In genomic region chr10:62162261-62162660, GRCh38 we compare ENCODE assay signal across 26 cellular contexts.
"Had no signal": no experiment of that assay in that cellular context is flagged by ENCODE, and none has a peak within 500 bp of the region (broad histone marks: within the 10 kb centered on the region; RNA-seq: fewer than 3 reads in every experiment).

No MANE protein-coding gene starts in this region.

- H3K4me3 ChIP-seq: left ventricle myocardium inferior, lung, pancreas, prostate gland, skin epidermis, stomach, thoracic aorta, tibial artery, uterus had no signal

- H3K9me3 Mint-ChIP-seq: immature natural killer cell; memory B cell; naive thymus-derived CD8-positive, alpha-beta T cell; nephron; neural crest cell; type B pancreatic cell had no signal

- H3K27me3 Mint-ChIP-seq: memory B cell; naive thymus-derived CD8-positive, alpha-beta T cell; stimulated activated naive B cell treated with anti-CD40 and anti-IgM and Interleukin-4, amounts not matched to agents 10 μg/mL and 1 μg/mL and 100 μg/mL, for 72 hours; type B pancreatic cell had no signal

- DNase-seq: hypothalamus; immature natural killer cell; left ventricle myocardium inferior; naive thymus-derived CD8-positive, alpha-beta T cell; nucleus accumbens; pancreas; posterior cingulate gyrus; retina; right cardiac atrium; stimulated activated CD4-positive, alpha-beta T cell treated with anti-CD3 and anti-CD28 coated beads, Interleukin-12 subunit alpha, Interleukin-12 subunit beta, amount 100 ng/mL, for 4 hours; stimulated activated CD4-positive, alpha-beta T cell treated with anti-CD3 and anti-CD28 coated beads, Interleukin-15, amount 100 ng/mL, for 24 hours; stimulated activated CD4-positive, alpha-beta T cell treated with anti-CD3 and anti-CD28 coated beads, Interleukin-2, amount 100 ng/mL, for 24 hours; stimulated activated CD4-positive, alpha-beta T cell treated with anti-CD3 and anti-CD28 coated beads, Interleukin-4, amount 100 ng/mL, for 1 hour; stimulated activated naive B cell treated with anti-CD40 and anti-IgM and Interleukin-4, amounts not matched to agents 10 μg/mL and 1 μg/mL and 100 μg/mL, for 72 hours; stimulated activated naive CD8-positive, alpha-beta T cell treated with anti-CD3 and anti-CD28 coated beads, Interleukin-15, Interleukin-2, amounts not matched to agents 100 U/mL and 50 U/mL, for 24 hours; stomach; tibial artery; uterus had no signal

- H3K36me3 ChIP-seq: left ventricle myocardium inferior, pancreas, prostate gland, stomach, thoracic aorta, tibial artery, uterus had no signal

- H3K4me1 ChIP-seq: prostate gland, uterus had no signal

- H3K4me3 Mint-ChIP-seq: immature natural killer cell; memory B cell; naive thymus-derived CD8-positive, alpha-beta T cell; nephron; neural crest cell; stimulated activated naive B cell treated with anti-CD40 and anti-IgM and Interleukin-4, amounts not matched to agents 10 μg/mL and 1 μg/mL and 100 μg/mL, for 72 hours; type B pancreatic cell had no signal

- H3K9me3 ChIP-seq: left ventricle myocardium inferior, pancreas, prostate gland, stomach, thoracic aorta, tibial artery, uterus had no signal

- H3K27ac ChIP-seq: left ventricle myocardium inferior, pancreas, prostate gland, skin epidermis, stomach, thoracic aorta, tibial artery, uterus had no signal

- H3K36me3 Mint-ChIP-seq: immature natural killer cell; memory B cell; naive thymus-derived CD8-positive, alpha-beta T cell; type B pancreatic cell had no signal

- H3K4me1 Mint-ChIP-seq: neural crest cell had no signal

- H3K27me3 ChIP-seq: pancreas, stomach, tibial artery, uterus had no signal

- H3K27ac Mint-ChIP-seq: immature natural killer cell; memory B cell; nephron; stimulated activated naive B cell treated with anti-CD40 and anti-IgM and Interleukin-4, amounts not matched to agents 10 μg/mL and 1 μg/mL and 100 μg/mL, for 72 hours; type B pancreatic cell had no signal
